ENCODE assay signal across 12 cellular contexts in the genomic region with DNA sequence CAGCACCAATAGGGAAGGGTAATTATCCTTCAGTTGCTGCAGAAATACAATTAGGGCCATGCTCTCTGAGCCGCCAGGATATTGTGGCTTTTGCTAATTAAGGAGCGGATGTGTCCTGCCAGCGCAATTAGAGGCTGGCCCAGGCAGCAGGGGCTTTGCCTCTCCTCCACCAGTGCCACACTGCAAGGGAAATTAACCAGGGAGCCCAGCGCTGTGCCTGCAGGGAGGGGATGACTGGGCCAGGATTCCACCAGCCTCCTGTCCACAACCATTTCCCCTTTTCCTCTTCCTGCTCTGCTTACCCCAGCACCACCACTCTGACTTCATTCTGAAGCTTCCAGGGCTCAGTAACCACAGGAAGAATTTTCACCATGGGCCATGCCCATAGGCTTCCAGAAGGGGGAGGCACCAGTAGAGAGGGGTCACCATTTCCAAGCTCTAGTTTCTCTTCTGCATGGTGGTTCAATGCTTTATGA. TPM values are rescaled to one million over a fixed set of nuclear protein-coding genes. Genes with fewer than 3 reads are reported as not detected.
DNase-seq lines count a peak whose midpoint lies in the region; ATAC-seq and TF ChIP-seq lines count a peak whose summit lies in the region.
"Had no signal": no experiment of that assay in that cellular context is flagged by ENCODE, and none has a peak within 500 bp of the region (broad histone marks: within the 10 kb centered on the region; RNA-seq: fewer than 3 reads in every experiment).

No MANE protein-coding gene starts in this region.

- H4K20me1 ChIP-seq in BLaER1 treated with 17β-estradiol and CSF1 and Interleukin-3, amounts not matched to agents 10 nM and 100 nM = peaks cover 0 to 8% (median 0%) of the 10 kb centered on the region in 11 experiments; a peak in 1 of 22 replicates

- peaks cover 30% of the 10 kb centered on the region for H3K27me3 Mint-ChIP-seq in memory B cell
- H3K27me3 Mint-ChIP-seq in activated T-helper 2 cell treated with anti-CD3 and anti-CD28 coated beads, Interferon-gamma antibody, Interleukin-2, Interleukin-4, amounts not matched to agents 10 μg/mL and 5 μg/mL and 100 μg/mL, durations not matched to agents 14 hours and 24 hours and 36 hours (ENCODE audit: low read depth) = peaks cover 61% of the 10 kb centered on the region

- peak overlapping the region in 1 of 10 experiments; percentile 17; a peak in 1 of 20 replicates for H3K4me3 ChIP-seq in BLaER1 treated with 17β-estradiol and CSF1 and Interleukin-3, amounts not matched to agents 10 nM and 100 nM
- H3K4me3 ChIP-seq in HFF-Myc (replicated peaks; ENCODE audit: low read depth, low read length) = no peak overlapping the region
- H3K4me3 ChIP-seq: smooth muscle cell had no signal

- no peak overlapping the region for H3K27ac Mint-ChIP-seq in memory B cell
- no peak overlapping the region for H3K27ac Mint-ChIP-seq in activated T-helper 2 cell treated with anti-CD3 and anti-CD28 coated beads, Interferon-gamma antibody, Interleukin-2, Interleukin-4, amounts not matched to agents 10 μg/mL and 5 μg/mL and 100 μg/mL, durations not matched to agents 14 hours and 24 hours and 36 hours

- H3K9ac ChIP-seq in BLaER1 treated with 17β-estradiol and CSF1 and Interleukin-3, amounts not matched to agents 10 nM and 100 nM = peak overlapping the region in 4 of 11 experiments; percentile 2 to 30 (median 20); a peak in 3 of 22 replicates

- H3K4me3 Mint-ChIP-seq in memory B cell = no peak overlapping the region
- no peak overlapping the region for H3K4me3 Mint-ChIP-seq in activated T-helper 2 cell treated with anti-CD3 and anti-CD28 coated beads, Interferon-gamma antibody, Interleukin-2, Interleukin-4, amounts not matched to agents 10 μg/mL and 5 μg/mL and 100 μg/mL, durations not matched to agents 14 hours and 24 hours and 36 hours (ENCODE audit: low read depth)

- H3K4me1 Mint-ChIP-seq in memory B cell = peaks cover 2% of the 10 kb centered on the region
- peaks cover 6% of the 10 kb centered on the region for H3K4me1 Mint-ChIP-seq in activated T-helper 2 cell treated with anti-CD3 and anti-CD28 coated beads, Interferon-gamma antibody, Interleukin-2, Interleukin-4, amounts not matched to agents 10 μg/mL and 5 μg/mL and 100 μg/mL, durations not matched to agents 14 hours and 24 hours and 36 hours (ENCODE audit: low read depth)

- no peaks in the 10 kb centered on the region for H3K36me3 ChIP-seq in BLaER1 treated with 17β-estradiol and CSF1 and Interleukin-3, amounts not matched to agents 10 nM and 100 nM

- H3K4me1 ChIP-seq in BLaER1 treated with 17β-estradiol and CSF1 and Interleukin-3, amounts not matched to agents 10 nM and 100 nM = peaks cover 18 to 40% (median 33%) of the 10 kb centered on the region in 10 experiments

- peaks cover 0 to 5% (median 2%) of the 10 kb centered on the region in 11 experiments; a peak in 10 of 22 replicates for H3K9me3 ChIP-seq in BLaER1 treated with 17β-estradiol and CSF1 and Interleukin-3, amounts not matched to agents 10 nM and 100 nM (replicated peaks in 1 of 11)

- peak overlapping the region in 8 of 11 experiments; percentile 12 to 58 (median 44); a peak in 11 of 22 replicates for H3K27ac ChIP-seq in BLaER1 treated with 17β-estradiol and CSF1 and Interleukin-3, amounts not matched to agents 10 nM and 100 nM

- peaks cover 9 to 17% (median 14%) of the 10 kb centered on the region in 11 experiments for H3K27me3 ChIP-seq in BLaER1 treated with 17β-estradiol and CSF1 and Interleukin-3, amounts not matched to agents 10 nM and 100 nM

- no peaks in the 10 kb centered on the region for H3K9me3 Mint-ChIP-seq in memory B cell
- no peaks in the 10 kb centered on the region for H3K9me3 Mint-ChIP-seq in activated T-helper 2 cell treated with anti-CD3 and anti-CD28 coated beads, Interferon-gamma antibody, Interleukin-2, Interleukin-4, amounts not matched to agents 10 μg/mL and 5 μg/mL and 100 μg/mL, durations not matched to agents 14 hours and 24 hours and 36 hours

- no peak for DNase-seq in HFF-Myc (ENCODE audit: extremely low read depth, low read depth)
- DNase-seq in SK-N-DZ (ENCODE audit: low spot score) = peak; percentile 22
- no peak for DNase-seq in memory B cell (ENCODE audit: low spot score in 2 of 2)
- no peak for DNase-seq in dermis blood vessel endothelial cell
- no peak for DNase-seq in NCI-H2107 (lab: John Stamatoyannopoulos, UW)
- DNase-seq in activated T-helper 2 cell treated with anti-CD3 and anti-CD28 coated beads, Interferon-gamma antibody, Interleukin-2, Interleukin-4, amounts not matched to agents 10 μg/mL and 5 μg/mL and 100 μg/mL, durations not matched to agents 14 hours and 24 hours and 36 hours (ENCODE audit: low spot score) = no peak
- DNase-seq: activated CD4-positive, CD25-positive, alpha-beta regulatory T cell treated with anti-CD3 and anti-CD28 coated beads, Interleukin-2, amount 50 U/mL, for 72 hours; cortex of kidney; NCI-H1048 had no signal

- H3K36me3 Mint-ChIP-seq in memory B cell = no peaks in the 10 kb centered on the region
- no peaks in the 10 kb centered on the region for H3K36me3 Mint-ChIP-seq in activated T-helper 2 cell treated with anti-CD3 and anti-CD28 coated beads, Interferon-gamma antibody, Interleukin-2, Interleukin-4, amounts not matched to agents 10 μg/mL and 5 μg/mL and 100 μg/mL, durations not matched to agents 14 hours and 24 hours and 36 hours (ENCODE audit: low read depth)

- TF ChIP-seq CTCF in HFF-Myc (IDR thresholded peaks at IDR 0.05; ENCODE audit: low read depth, low read length, missing control alignments) = peak; percentile 13

- ATAC-seq in memory B cell (ENCODE audit: low read depth) = peak; percentile 24
- no peak for ATAC-seq in GM19467 (IDR thresholded peaks at IDR 0.05; ENCODE audit: unreplicated experiment)

- intact Hi-C loops in activated T-helper 2 cell treated with anti-CD3 and anti-CD28 coated beads, Interferon-gamma antibody, Interleukin-2, Interleukin-4, amounts not matched to agents 10 μg/mL and 5 μg/mL and 100 μg/mL, durations not matched to agents 14 hours and 24 hours and 36 hours (cut with micrococcal nuclease) = loop anchor here (5.0 kb wide), 1 partner anchor 133 kb away; no protein-coding TSS in a partner anchor

- peak overlapping the region; percentile 40 to 91 (median 77) for H3K4me2 ChIP-seq in BLaER1 treated with 17β-estradiol and CSF1 and Interleukin-3, amounts not matched to agents 10 nM and 100 nM
- H3K4me2 ChIP-seq: smooth muscle cell had no signal

RNA-seq across cellular contexts. Expression of a gene that starts 10.3 kb away (rescaled TPM):
- 54.6 and 62.0 TPM in 2 replicates for polyA plus RNA-seq in SK-N-DZ (2014; cell fraction: cytosol; rRNA removed)
- 58.0 and 62.1 TPM in 2 replicates for polyA plus RNA-seq in SK-N-DZ (2014; cell fraction: nucleus; rRNA removed)
- total RNA-seq in dermis blood vessel endothelial cell = 58.9 and 73.0 TPM in 2 replicates
- total RNA-seq in activated T-helper 2 cell treated with anti-CD3 and anti-CD28 coated beads, Interferon-gamma antibody, Interleukin-2, Interleukin-4, amounts not matched to agents 10 μg/mL and 5 μg/mL and 100 μg/mL, durations not matched to agents 14 hours and 24 hours and 36 hours = 52.9 and 54.3 TPM in 2 replicates

RNA-seq across cellular contexts. Expression of a gene that starts 28.0 kb away (rescaled TPM):
- polyA plus RNA-seq in SK-N-DZ (2014; cell fraction: cytosol; rRNA removed) = 2.3 and 3.0 TPM in 2 replicates
- 1.5 and 5.3 TPM in 2 replicates for polyA plus RNA-seq in SK-N-DZ (2014; cell fraction: nucleus; rRNA removed)
- total RNA-seq in dermis blood vessel endothelial cell = 22.2 and 49.4 TPM in 2 replicates
- 36.3 and 38.0 TPM in 2 replicates for total RNA-seq in activated T-helper 2 cell treated with anti-CD3 and anti-CD28 coated beads, Interferon-gamma antibody, Interleukin-2, Interleukin-4, amounts not matched to agents 10 μg/mL and 5 μg/mL and 100 μg/mL, durations not matched to agents 14 hours and 24 hours and 36 hours
